In genomic region chr12:56014205-56014604, GRCh38 we compare ENCODE assay signal across 1 cellular context.
TF ChIP-seq lines count a peak whose summit lies in the region.

No MANE protein-coding gene starts in this region.

TF ChIP-seq in K562, 482 proteins besides CTCF, POLR2A, EP300 and RAD21:
- TF ChIP-seq BRD9 (IDR thresholded peaks at IDR 0.05; ENCODE audit: low read depth, partially characterized antibody) = no peak
- TF ChIP-seq NFIC (IDR thresholded peaks at IDR 0.05) = peak; percentile 59
TF ChIP-seq in K562: peak in this region for 1.
